1 cellular context compared by ENCODE assay signal in the genomic region with DNA sequence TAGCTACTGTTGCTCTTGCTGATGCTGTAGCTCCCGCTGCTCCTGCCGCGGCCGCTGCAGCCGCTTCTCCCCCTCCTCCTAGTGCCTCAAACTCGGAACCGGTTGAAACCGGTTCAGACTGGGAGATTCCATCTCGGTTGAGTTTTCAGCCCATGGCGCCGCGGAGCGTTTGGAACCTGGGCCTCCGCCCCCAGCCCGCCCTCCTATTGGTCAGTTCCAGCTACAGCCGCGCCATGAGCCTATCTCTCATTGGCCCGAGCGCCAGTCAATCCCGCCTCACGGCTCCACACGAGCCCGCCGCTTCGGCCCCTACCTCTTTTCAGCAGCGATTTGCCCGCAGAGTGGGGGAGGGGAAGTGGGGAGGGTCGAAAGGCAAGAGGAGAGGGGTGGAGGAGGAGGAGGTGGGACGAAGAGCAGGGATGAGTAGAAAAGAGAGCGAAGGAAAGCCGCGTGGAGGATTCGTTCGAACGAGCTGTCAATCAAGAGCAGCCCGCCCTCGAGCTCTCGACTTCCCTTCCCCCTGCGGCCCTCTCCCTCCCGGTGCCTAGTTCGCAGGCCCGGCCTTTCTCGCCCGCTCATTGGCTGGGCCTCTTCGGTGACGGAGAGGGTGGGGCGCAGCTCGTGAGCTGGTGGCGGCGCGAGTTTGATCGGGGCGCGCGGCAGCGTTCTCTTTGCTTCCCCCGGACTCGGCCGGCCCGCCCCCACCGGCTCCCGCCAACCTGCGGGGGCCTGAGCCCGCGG.
TF ChIP-seq lines count a peak whose summit lies in the region.

A gene with protein sequence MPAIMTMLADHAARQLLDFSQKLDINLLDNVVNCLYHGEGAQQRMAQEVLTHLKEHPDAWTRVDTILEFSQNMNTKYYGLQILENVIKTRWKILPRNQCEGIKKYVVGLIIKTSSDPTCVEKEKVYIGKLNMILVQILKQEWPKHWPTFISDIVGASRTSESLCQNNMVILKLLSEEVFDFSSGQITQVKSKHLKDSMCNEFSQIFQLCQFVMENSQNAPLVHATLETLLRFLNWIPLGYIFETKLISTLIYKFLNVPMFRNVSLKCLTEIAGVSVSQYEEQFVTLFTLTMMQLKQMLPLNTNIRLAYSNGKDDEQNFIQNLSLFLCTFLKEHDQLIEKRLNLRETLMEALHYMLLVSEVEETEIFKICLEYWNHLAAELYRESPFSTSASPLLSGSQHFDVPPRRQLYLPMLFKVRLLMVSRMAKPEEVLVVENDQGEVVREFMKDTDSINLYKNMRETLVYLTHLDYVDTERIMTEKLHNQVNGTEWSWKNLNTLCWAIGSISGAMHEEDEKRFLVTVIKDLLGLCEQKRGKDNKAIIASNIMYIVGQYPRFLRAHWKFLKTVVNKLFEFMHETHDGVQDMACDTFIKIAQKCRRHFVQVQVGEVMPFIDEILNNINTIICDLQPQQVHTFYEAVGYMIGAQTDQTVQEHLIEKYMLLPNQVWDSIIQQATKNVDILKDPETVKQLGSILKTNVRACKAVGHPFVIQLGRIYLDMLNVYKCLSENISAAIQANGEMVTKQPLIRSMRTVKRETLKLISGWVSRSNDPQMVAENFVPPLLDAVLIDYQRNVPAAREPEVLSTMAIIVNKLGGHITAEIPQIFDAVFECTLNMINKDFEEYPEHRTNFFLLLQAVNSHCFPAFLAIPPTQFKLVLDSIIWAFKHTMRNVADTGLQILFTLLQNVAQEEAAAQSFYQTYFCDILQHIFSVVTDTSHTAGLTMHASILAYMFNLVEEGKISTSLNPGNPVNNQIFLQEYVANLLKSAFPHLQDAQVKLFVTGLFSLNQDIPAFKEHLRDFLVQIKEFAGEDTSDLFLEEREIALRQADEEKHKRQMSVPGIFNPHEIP (N-terminal part only) (minus strand): TSS at position 178 of the 741 bp plus-strand sequence. CDS start 4,459 bp downstream, outside the sequence.

TF ChIP-seq in GM12878, 131 proteins besides CTCF, POLR2A, EP300 and RAD21 (continued from another document):
- no peak for TF ChIP-seq ETV6 (conservative IDR thresholded peaks at IDR 0.05 in 1 of 2, IDR thresholded peaks at IDR 0.05 in 1 of 2; ENCODE audit: borderline replicate concordance in 1 of 2, low read depth in 1 of 2)
- peak; percentile 35 to 60 for TF ChIP-seq IKZF2 (IDR thresholded peaks at IDR 0.05)
- peak; percentile 82 for TF ChIP-seq RELA (IDR thresholded peaks at IDR 0.05; ENCODE audit: borderline replicate concordance, partially characterized antibody)
- TF ChIP-seq TARDBP (IDR thresholded peaks at IDR 0.05; ENCODE audit: borderline replicate concordance), result peak; percentile 50; the same call in 1 of the 2 replicates
- peak; percentile 83 for TF ChIP-seq SMARCA5 (IDR thresholded peaks at IDR 0.05)
- TF ChIP-seq HCFC1 (IDR thresholded peaks at IDR 0.05; ENCODE audit: low read length), result peak; percentile 28
- peak in 1 of 2 experiments; percentile 71; a peak in 2 of 3 replicates for TF ChIP-seq EGR1 (IDR thresholded peaks at IDR 0.05; ENCODE audit: borderline replicate concordance in 1 of 2, low read depth in 2 of 2, low read length in 2 of 2)
- TF ChIP-seq, protein P1, sequence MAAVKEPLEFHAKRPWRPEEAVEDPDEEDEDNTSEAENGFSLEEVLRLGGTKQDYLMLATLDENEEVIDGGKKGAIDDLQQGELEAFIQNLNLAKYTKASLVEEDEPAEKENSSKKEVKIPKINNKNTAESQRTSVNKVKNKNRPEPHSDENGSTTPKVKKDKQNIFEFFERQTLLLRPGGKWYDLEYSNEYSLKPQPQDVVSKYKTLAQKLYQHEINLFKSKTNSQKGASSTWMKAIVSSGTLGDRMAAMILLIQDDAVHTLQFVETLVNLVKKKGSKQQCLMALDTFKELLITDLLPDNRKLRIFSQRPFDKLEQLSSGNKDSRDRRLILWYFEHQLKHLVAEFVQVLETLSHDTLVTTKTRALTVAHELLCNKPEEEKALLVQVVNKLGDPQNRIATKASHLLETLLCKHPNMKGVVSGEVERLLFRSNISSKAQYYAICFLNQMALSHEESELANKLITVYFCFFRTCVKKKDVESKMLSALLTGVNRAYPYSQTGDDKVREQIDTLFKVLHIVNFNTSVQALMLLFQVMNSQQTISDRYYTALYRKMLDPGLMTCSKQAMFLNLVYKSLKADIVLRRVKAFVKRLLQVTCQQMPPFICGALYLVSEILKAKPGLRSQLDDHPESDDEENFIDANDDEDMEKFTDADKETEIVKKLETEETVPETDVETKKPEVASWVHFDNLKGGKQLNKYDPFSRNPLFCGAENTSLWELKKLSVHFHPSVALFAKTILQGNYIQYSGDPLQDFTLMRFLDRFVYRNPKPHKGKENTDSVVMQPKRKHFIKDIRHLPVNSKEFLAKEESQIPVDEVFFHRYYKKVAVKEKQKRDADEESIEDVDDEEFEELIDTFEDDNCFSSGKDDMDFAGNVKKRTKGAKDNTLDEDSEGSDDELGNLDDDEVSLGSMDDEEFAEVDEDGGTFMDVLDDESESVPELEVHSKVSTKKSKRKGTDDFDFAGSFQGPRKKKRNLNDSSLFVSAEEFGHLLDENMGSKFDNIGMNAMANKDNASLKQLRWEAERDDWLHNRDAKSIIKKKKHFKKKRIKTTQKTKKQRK (IDR thresholded peaks at IDR 0.05; ENCODE audit: low read depth, low read length), result peak; percentile 66; the same call in 1 of the 2 replicates
- TF ChIP-seq NFIC (IDR thresholded peaks at IDR 0.05; ENCODE audit: low read depth, low read length), result no peak; the same call in 1 of the 2 replicates
- TF ChIP-seq MYC (IDR thresholded peaks at IDR 0.05; ENCODE audit: insufficient read depth, insufficient read length, insufficient replicate concordance, low read length, severe bottlenecking), result peak; percentile 52
- no peak for TF ChIP-seq EZH2 (IDR thresholded peaks at IDR 0.05; ENCODE audit: borderline replicate concordance, control insufficient read depth, low read depth, low read length)
- TF ChIP-seq, protein P2, sequence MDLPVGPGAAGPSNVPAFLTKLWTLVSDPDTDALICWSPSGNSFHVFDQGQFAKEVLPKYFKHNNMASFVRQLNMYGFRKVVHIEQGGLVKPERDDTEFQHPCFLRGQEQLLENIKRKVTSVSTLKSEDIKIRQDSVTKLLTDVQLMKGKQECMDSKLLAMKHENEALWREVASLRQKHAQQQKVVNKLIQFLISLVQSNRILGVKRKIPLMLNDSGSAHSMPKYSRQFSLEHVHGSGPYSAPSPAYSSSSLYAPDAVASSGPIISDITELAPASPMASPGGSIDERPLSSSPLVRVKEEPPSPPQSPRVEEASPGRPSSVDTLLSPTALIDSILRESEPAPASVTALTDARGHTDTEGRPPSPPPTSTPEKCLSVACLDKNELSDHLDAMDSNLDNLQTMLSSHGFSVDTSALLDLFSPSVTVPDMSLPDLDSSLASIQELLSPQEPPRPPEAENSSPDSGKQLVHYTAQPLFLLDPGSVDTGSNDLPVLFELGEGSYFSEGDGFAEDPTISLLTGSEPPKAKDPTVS (IDR thresholded peaks at IDR 0.05; ENCODE audit: low read depth, low read length), result 0 out of 2 replicates have a peak, but pooled peaks have one; percentile 46
- TF ChIP-seq SMC3 (IDR thresholded peaks at IDR 0.05; ENCODE audit: borderline replicate concordance, low read length), result peak; percentile 4; the same call in 1 of the 2 replicates
- TF ChIP-seq, protein P3, sequence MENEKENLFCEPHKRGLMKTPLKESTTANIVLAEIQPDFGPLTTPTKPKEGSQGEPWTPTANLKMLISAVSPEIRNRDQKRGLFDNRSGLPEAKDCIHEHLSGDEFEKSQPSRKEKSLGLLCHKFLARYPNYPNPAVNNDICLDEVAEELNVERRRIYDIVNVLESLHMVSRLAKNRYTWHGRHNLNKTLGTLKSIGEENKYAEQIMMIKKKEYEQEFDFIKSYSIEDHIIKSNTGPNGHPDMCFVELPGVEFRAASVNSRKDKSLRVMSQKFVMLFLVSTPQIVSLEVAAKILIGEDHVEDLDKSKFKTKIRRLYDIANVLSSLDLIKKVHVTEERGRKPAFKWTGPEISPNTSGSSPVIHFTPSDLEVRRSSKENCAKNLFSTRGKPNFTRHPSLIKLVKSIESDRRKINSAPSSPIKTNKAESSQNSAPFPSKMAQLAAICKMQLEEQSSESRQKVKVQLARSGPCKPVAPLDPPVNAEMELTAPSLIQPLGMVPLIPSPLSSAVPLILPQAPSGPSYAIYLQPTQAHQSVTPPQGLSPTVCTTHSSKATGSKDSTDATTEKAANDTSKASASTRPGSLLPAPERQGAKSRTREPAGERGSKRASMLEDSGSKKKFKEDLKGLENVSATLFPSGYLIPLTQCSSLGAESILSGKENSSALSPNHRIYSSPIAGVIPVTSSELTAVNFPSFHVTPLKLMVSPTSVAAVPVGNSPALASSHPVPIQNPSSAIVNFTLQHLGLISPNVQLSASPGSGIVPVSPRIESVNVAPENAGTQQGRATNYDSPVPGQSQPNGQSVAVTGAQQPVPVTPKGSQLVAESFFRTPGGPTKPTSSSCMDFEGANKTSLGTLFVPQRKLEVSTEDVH (IDR thresholded peaks at IDR 0.05; ENCODE audit: low read depth, partially characterized antibody), result peak; percentile 63
- TF ChIP-seq SMAD5 (IDR thresholded peaks at IDR 0.05; ENCODE audit: low read depth), result no peak; the same call in 1 of the 2 replicates
- TF ChIP-seq POU2F2 (IDR thresholded peaks at IDR 0.05; ENCODE audit: borderline replicate concordance, low read depth, low read length), result peak; percentile 90; the same call in 2 of the 3 replicates
- TF ChIP-seq MTA2 (IDR thresholded peaks at IDR 0.05; ENCODE audit: low read depth), result no peak
- peak; percentile 68; the same call in 1 of the 2 replicates for TF ChIP-seq ATF7 (IDR thresholded peaks at IDR 0.05; ENCODE audit: low read depth)
- TF ChIP-seq SREBF2 (IDR thresholded peaks at IDR 0.05; ENCODE audit: low read length), result no peak
- TF ChIP-seq SIX5 (IDR thresholded peaks at IDR 0.05; ENCODE audit: low read depth, low read length, severe bottlenecking), result no peak
- no peak for TF ChIP-seq SRF (IDR thresholded peaks at IDR 0.05; ENCODE audit: low read depth in 2 of 2, low read length in 2 of 2)
- no peak for TF ChIP-seq ASH2L (IDR thresholded peaks at IDR 0.05; ENCODE audit: borderline replicate concordance, low read depth)
- peak; percentile 99 for TF ChIP-seq DPF2 (IDR thresholded peaks at IDR 0.05)
- TF ChIP-seq STAT1 (conservative IDR thresholded peaks at IDR 0.05), result no peak
- TF ChIP-seq HDGF (IDR thresholded peaks at IDR 0.05), result peak; percentile 97; the same call in 1 of the 2 replicates
- TF ChIP-seq, protein P4, sequence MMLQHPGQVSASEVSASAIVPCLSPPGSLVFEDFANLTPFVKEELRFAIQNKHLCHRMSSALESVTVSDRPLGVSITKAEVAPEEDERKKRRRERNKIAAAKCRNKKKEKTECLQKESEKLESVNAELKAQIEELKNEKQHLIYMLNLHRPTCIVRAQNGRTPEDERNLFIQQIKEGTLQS (IDR thresholded peaks at IDR 0.05; ENCODE audit: borderline replicate concordance, extremely low read depth, low read depth, low read length), result no peak
- TF ChIP-seq MEF2A (IDR thresholded peaks at IDR 0.05; ENCODE audit: insufficient read depth, low read depth, low read length), result no peak
- no peak for TF ChIP-seq SMAD1 (IDR thresholded peaks at IDR 0.05; ENCODE audit: low read depth, partially characterized antibody)
- TF ChIP-seq CHD2 (IDR thresholded peaks at IDR 0.05; ENCODE audit: borderline replicate concordance, low read depth, low read length), result peak; percentile 95
- TF ChIP-seq, protein P5, sequence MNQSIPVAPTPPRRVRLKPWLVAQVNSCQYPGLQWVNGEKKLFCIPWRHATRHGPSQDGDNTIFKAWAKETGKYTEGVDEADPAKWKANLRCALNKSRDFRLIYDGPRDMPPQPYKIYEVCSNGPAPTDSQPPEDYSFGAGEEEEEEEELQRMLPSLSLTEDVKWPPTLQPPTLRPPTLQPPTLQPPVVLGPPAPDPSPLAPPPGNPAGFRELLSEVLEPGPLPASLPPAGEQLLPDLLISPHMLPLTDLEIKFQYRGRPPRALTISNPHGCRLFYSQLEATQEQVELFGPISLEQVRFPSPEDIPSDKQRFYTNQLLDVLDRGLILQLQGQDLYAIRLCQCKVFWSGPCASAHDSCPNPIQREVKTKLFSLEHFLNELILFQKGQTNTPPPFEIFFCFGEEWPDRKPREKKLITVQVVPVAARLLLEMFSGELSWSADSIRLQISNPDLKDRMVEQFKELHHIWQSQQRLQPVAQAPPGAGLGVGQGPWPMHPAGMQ (IDR thresholded peaks at IDR 0.05; ENCODE audit: borderline replicate concordance), result no peak
- TF ChIP-seq, protein P6, sequence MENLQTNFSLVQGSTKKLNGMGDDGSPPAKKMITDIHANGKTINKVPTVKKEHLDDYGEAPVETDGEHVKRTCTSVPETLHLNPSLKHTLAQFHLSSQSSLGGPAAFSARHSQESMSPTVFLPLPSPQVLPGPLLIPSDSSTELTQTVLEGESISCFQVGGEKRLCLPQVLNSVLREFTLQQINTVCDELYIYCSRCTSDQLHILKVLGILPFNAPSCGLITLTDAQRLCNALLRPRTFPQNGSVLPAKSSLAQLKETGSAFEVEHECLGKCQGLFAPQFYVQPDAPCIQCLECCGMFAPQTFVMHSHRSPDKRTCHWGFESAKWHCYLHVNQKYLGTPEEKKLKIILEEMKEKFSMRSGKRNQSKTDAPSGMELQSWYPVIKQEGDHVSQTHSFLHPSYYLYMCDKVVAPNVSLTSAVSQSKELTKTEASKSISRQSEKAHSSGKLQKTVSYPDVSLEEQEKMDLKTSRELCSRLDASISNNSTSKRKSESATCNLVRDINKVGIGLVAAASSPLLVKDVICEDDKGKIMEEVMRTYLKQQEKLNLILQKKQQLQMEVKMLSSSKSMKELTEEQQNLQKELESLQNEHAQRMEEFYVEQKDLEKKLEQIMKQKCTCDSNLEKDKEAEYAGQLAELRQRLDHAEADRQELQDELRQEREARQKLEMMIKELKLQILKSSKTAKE (IDR thresholded peaks at IDR 0.05; ENCODE audit: low read depth, poor library complexity, severe bottlenecking), result peak; percentile 18
- no peak for TF ChIP-seq NR2C2 (IDR thresholded peaks at IDR 0.05; ENCODE audit: borderline replicate concordance, control insufficient read depth, insufficient read length, low read depth)
- TF ChIP-seq, protein P7, sequence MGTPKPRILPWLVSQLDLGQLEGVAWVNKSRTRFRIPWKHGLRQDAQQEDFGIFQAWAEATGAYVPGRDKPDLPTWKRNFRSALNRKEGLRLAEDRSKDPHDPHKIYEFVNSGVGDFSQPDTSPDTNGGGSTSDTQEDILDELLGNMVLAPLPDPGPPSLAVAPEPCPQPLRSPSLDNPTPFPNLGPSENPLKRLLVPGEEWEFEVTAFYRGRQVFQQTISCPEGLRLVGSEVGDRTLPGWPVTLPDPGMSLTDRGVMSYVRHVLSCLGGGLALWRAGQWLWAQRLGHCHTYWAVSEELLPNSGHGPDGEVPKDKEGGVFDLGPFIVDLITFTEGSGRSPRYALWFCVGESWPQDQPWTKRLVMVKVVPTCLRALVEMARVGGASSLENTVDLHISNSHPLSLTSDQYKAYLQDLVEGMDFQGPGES (IDR thresholded peaks at IDR 0.05), result peak; percentile 86
- 0 out of 2 replicates have a peak, but pooled peaks have one; percentile 8 for TF ChIP-seq GABPA (IDR thresholded peaks at IDR 0.05; ENCODE audit: low read depth)
- no peak for TF ChIP-seq GATAD2B (conservative IDR thresholded peaks at IDR 0.05; ENCODE audit: low read depth)
